ENCODE assay signal across 12 cellular contexts in genomic region chr7:123227666-123228065, GRCh38. TPM values are rescaled to one million over a fixed set of nuclear protein-coding genes. Genes with fewer than 3 reads are reported as not detected.
"Had no signal": no experiment of that assay in that cellular context is flagged by ENCODE, and none has a peak within 500 bp of the region (broad histone marks: within the 10 kb centered on the region; RNA-seq: fewer than 3 reads in every experiment).

No MANE protein-coding gene starts in this region.

RNA-seq across cellular contexts. Expression of gene SLC13A1, which starts 27.9 kb away (rescaled TPM):
- total RNA-seq: activated B cell treated with CpG ODN at 0.5 μM for 24 hours; activated CD4-positive, alpha-beta memory T cell treated with anti-CD3 and anti-CD28 coated beads for 36 hours; activated CD4-positive, alpha-beta memory T cell treated with anti-CD3 and anti-CD28 coated beads, Interleukin-2, amount 10 ng/mL, durations not matched to agents 7 days and 5 days; activated CD4-positive, alpha-beta T cell treated with anti-CD3 and anti-CD28 coated beads for 36 hours; activated CD4-positive, alpha-beta T cell treated with anti-CD3 and anti-CD28 coated beads, Interleukin-2, amount 10 ng/mL, durations not matched to agents 24 days and 14 days; activated CD4-positive, alpha-beta T cell treated with anti-CD3 and anti-CD28 coated beads, Interleukin-2, amount 10 ng/mL, durations not matched to agents 7 days and 5 days; activated CD8-positive, alpha-beta memory T cell treated with anti-CD3 and anti-CD28 coated beads for 36 hours; activated CD8-positive, alpha-beta memory T cell treated with anti-CD3 and anti-CD28 coated beads, Interleukin-2, amount 10 ng/mL, durations not matched to agents 7 days and 5 days; activated CD8-positive, alpha-beta T cell treated with anti-CD3 and anti-CD28 coated beads for 36 hours; activated CD8-positive, alpha-beta T cell treated with anti-CD3 and anti-CD28 coated beads, Interleukin-2, amount 10 ng/mL, durations not matched to agents 7 days and 5 days; T-helper 1 cell treated with Interleukin-12 subunit alpha and Interleukin-12 subunit beta and Interleukin-4 antibody, amounts not matched to agents 30 ng/mL and 1 ng/mL, for 36 hours; T-helper 17 cell had no signal
